Comparison of ENCODE assay signal across 10 cellular contexts in genomic region chr14:37598085-37598972, GRCh38. TPM values are rescaled to one million over a fixed set of nuclear protein-coding genes. Genes with fewer than 3 reads are reported as not detected.
DNase-seq lines count a peak whose midpoint lies in the region; ATAC-seq and TF ChIP-seq lines count a peak whose summit lies in the region.
"Had no signal": no experiment of that assay in that cellular context is flagged by ENCODE, and none has a peak within 500 bp of the region (broad histone marks: within the 10 kb centered on the region; RNA-seq: fewer than 3 reads in every experiment).

No MANE protein-coding gene starts in this region.

- H3K27ac ChIP-seq in HUES48 (ENCODE audit: low read depth, low read length) (no peak overlapping the region), neural cell (ENCODE audit: low read length) (no peak overlapping the region)

- no peak for TF ChIP-seq RAD21 in neural cell (conservative IDR thresholded peaks at IDR 0.05)

- peaks cover 56% of the 10 kb centered on the region for H3K36me3 Mint-ChIP-seq in Calu3 (ENCODE audit: insufficient read depth, unreplicated experiment)
- H3K36me3 Mint-ChIP-seq in stimulated activated memory B cell treated with anti-CD40 and anti-IgM and Interleukin-4, amounts not matched to agents 10 μg/mL and 1 μg/mL and 100 μg/mL, for 72 hours = no peaks in the 10 kb centered on the region

- DNase-seq in Calu3 = no peak
- DNase-seq in epithelial cell of esophagus (ENCODE audit: low read depth) = peak; percentile 11
- no peak for DNase-seq in T1000 (lab: John Stamatoyannopoulos, UW)
- no peak for DNase-seq in AG08395 (ENCODE audit: low spot score)
- DNase-seq: activated CD4-positive, alpha-beta T cell treated with anti-CD3 and anti-CD28 coated beads, Interleukin-2, amount 50 U/mL, for 4 hours had no signal

- BruUV-seq in Calu3 (replicated peaks; lab: Mats Ljungman, UMichigan) = no TSS peak

- no peaks in the 10 kb centered on the region for H3K27me3 Mint-ChIP-seq in Calu3 (ENCODE audit: unreplicated experiment)
- H3K27me3 Mint-ChIP-seq in stimulated activated memory B cell treated with anti-CD40 and anti-IgM and Interleukin-4, amounts not matched to agents 10 μg/mL and 1 μg/mL and 100 μg/mL, for 72 hours = peaks cover 81% of the 10 kb centered on the region

- H3K9ac ChIP-seq in HUES48 (ENCODE audit: low read depth, low read length) = no peak overlapping the region
- no peak overlapping the region for H3K9ac ChIP-seq in neural cell (ENCODE audit: low read length)

- peak overlapping the region; percentile 39 for H3K4me3 ChIP-seq in HUES48 (ENCODE audit: low read depth, low read length)
- peak overlapping the region; percentile 25 for H3K4me3 ChIP-seq in epithelial cell of esophagus (ENCODE audit: low read length)
- H3K4me3 ChIP-seq in neural cell (ENCODE audit: low read length) = no peak overlapping the region

- no peaks in the 10 kb centered on the region for H3K9me3 Mint-ChIP-seq in Calu3 (ENCODE audit: low read depth, unreplicated experiment)
- H3K9me3 Mint-ChIP-seq in stimulated activated memory B cell treated with anti-CD40 and anti-IgM and Interleukin-4, amounts not matched to agents 10 μg/mL and 1 μg/mL and 100 μg/mL, for 72 hours = no peaks in the 10 kb centered on the region

- peaks cover 25% of the 10 kb centered on the region for H3K4me1 Mint-ChIP-seq in Calu3 (ENCODE audit: low read depth, unreplicated experiment)
- peaks cover 9% of the 10 kb centered on the region for H3K4me1 Mint-ChIP-seq in stimulated activated memory B cell treated with anti-CD40 and anti-IgM and Interleukin-4, amounts not matched to agents 10 μg/mL and 1 μg/mL and 100 μg/mL, for 72 hours

- H3K9me2 ChIP-seq in neural cell (ENCODE audit: insufficient read depth, low read length) = no peaks in the 10 kb centered on the region

- no peaks in the 10 kb centered on the region for H3K79me2 ChIP-seq in neural cell (replicated peaks; ENCODE audit: insufficient read depth, low read length)

- H3K27me3 ChIP-seq in HUES48 (ENCODE audit: control insufficient read depth, insufficient read depth, low read length) (peaks cover 99% of the 10 kb centered on the region), neural cell (ENCODE audit: insufficient read depth, low read depth, low read length) (peaks cover 99% of the 10 kb centered on the region)

- H3K27ac Mint-ChIP-seq in Calu3 (ENCODE audit: unreplicated experiment) = peak overlapping the region; percentile 27
- no peak overlapping the region for H3K27ac Mint-ChIP-seq in stimulated activated memory B cell treated with anti-CD40 and anti-IgM and Interleukin-4, amounts not matched to agents 10 μg/mL and 1 μg/mL and 100 μg/mL, for 72 hours

- no peaks in the 10 kb centered on the region for H3K9me3 ChIP-seq in HUES48 (ENCODE audit: control insufficient read depth, insufficient read depth, low read length)
- peaks cover 2% of the 10 kb centered on the region for H3K9me3 ChIP-seq in neural cell (ENCODE audit: low read length)

- TF ChIP-seq CTCF in Calu3 (IDR thresholded peaks at IDR 0.05; ENCODE audit: unreplicated experiment) (no peak), epithelial cell of esophagus (IDR thresholded peaks at IDR 0.05; ENCODE audit: insufficient read depth, low read depth, low read length, missing control alignments) (no peak), neural cell (IDR thresholded peaks at IDR 0.05; ENCODE audit: poor library complexity, severe bottlenecking) (no peak)

- peaks cover 23% of the 10 kb centered on the region for H3K4me1 ChIP-seq in HUES48 (ENCODE audit: control insufficient read depth, insufficient read depth, low read length)

- no peak for ATAC-seq in GM19328 (IDR thresholded peaks at IDR 0.05; ENCODE audit: unreplicated experiment)
- no peak for ATAC-seq in stimulated activated memory B cell treated with anti-CD40 and anti-IgM and Interleukin-4, amounts not matched to agents 10 μg/mL and 1 μg/mL and 100 μg/mL, for 72 hours

- H2AFZ ChIP-seq in neural cell (ENCODE audit: low read depth, low read length) = no peak overlapping the region

- H3F3A ChIP-seq in neural cell (ENCODE audit: insufficient read depth, low read length, poor library complexity, severe bottlenecking) = no peaks in the 10 kb centered on the region

- no peak overlapping the region for H3K4me2 ChIP-seq in neural cell (ENCODE audit: low read length)

- H3K36me3 ChIP-seq in HUES48 (ENCODE audit: control insufficient read depth, insufficient read depth, low read length) = no peaks in the 10 kb centered on the region
- H3K36me3 ChIP-seq in neural cell (ENCODE audit: insufficient read depth, low read length) = no peaks in the 10 kb centered on the region

- CTCF ChIA-PET in Calu3 (lab: Charles Lee) = no interaction called here

- intact Hi-C loops in Calu3 (cut with micrococcal nuclease; ENCODE audit: unreplicated experiment) = loop anchor here (5.0 kb wide), 1 partner anchor 199 kb away; no protein-coding TSS in a partner anchor

- no peak for TF ChIP-seq EP300 in neural cell (conservative IDR thresholded peaks at IDR 0.05; ENCODE audit: poor library complexity, severe bottlenecking)

- H4K20me1 ChIP-seq in neural cell (ENCODE audit: insufficient read depth) = no peaks in the 10 kb centered on the region

- H3K4me3 Mint-ChIP-seq in Calu3 (ENCODE audit: low read depth, unreplicated experiment) = peak overlapping the region; percentile 75
- no peak overlapping the region for H3K4me3 Mint-ChIP-seq in stimulated activated memory B cell treated with anti-CD40 and anti-IgM and Interleukin-4, amounts not matched to agents 10 μg/mL and 1 μg/mL and 100 μg/mL, for 72 hours

TF ChIP-seq in neural cell, 6 proteins besides CTCF, POLR2A, EP300 and RAD21:
- TF ChIP-seq MXI1 (conservative IDR thresholded peaks at IDR 0.05; ENCODE audit: poor library complexity, severe bottlenecking) (no peak), EZH2 (IDR thresholded peaks at IDR 0.05; ENCODE audit: borderline replicate concordance, insufficient read depth, low read length, poor library complexity, severe bottlenecking) (peak; percentile 45)
TF ChIP-seq in neural cell: peak in this region for 1.

RNA-seq across cellular contexts. Expression of gene TTC6, which starts 2.9 kb away (rescaled TPM):
- 13.4 and 13.8 TPM in 2 replicates for total RNA-seq in Calu3 (2022)
- 0.10 TPM in 1 of 2 replicates, not detected in the other for polyA plus RNA-seq in neural cell
- 0.23 and 0.24 TPM in 2 replicates for polyA minus RNA-seq in neural cell

RNA-seq across cellular contexts. Expression of gene FOXA1, which starts 3.3 kb away (rescaled TPM):
- total RNA-seq in Calu3 (2022) = 108 and 131 TPM in 2 replicates
- not detected in 2 replicates for polyA plus RNA-seq in neural cell
- not detected in 2 replicates for polyA minus RNA-seq in neural cell
- total RNA-seq: cardiac septum had no signal
